In genomic region chr1:94110946-94111740, GRCh38 we compare ENCODE assay signal across 21 cellular contexts. TPM values are rescaled to one million over a fixed set of nuclear protein-coding genes. Genes with fewer than 3 reads are reported as not detected.
A peak's percentile ranks its signal among the peaks of the same experiment; 100 is the strongest.
DNase-seq lines count a peak whose midpoint lies in the region; ATAC-seq, FAIRE-seq and TF ChIP-seq lines count a peak whose summit lies in the region.
"Had no signal": no experiment of that assay in that cellular context is flagged by ENCODE, and none has a peak within 500 bp of the region (broad histone marks: within the 10 kb centered on the region; RNA-seq: fewer than 3 reads in every experiment).

No MANE protein-coding gene starts in this region.

- H3K36me3 ChIP-seq in heart left ventricle (no peaks in the 10 kb centered on the region), H1 (ENCODE audit: control insufficient read depth in 2 of 4, insufficient read depth in 4 of 4, low read length in 3 of 4) (no peaks in the 10 kb centered on the region), neural progenitor cell (no peaks in the 10 kb centered on the region), GM23248 (ENCODE audit: low read depth) (no peaks in the 10 kb centered on the region)
- H3K36me3 ChIP-seq: BE2C had no signal

- H4K91ac ChIP-seq in H1 (replicated peaks; ENCODE audit: insufficient read length, low read length) = no peak overlapping the region

- H3K23me2 ChIP-seq in H1 (ENCODE audit: low read depth, low read length) = no peaks in the 10 kb centered on the region

- H4K8ac ChIP-seq in H1 (ENCODE audit: extremely low read depth, insufficient read depth, low read length) = no peak overlapping the region

- peaks cover 10% of the 10 kb centered on the region for H3K27me3 Mint-ChIP-seq in neural progenitor cell (ENCODE audit: insufficient read depth, low read depth)
- H3K27me3 Mint-ChIP-seq in activated naive CD4-positive, alpha-beta T cell treated with anti-CD3 and anti-CD28 coated beads, Interleukin-2, amount 10 ng/mL, durations not matched to agents 7 days and 5 days = peaks cover 32% of the 10 kb centered on the region

- H2AFZ ChIP-seq in H1 (ENCODE audit: low read length) = no peak overlapping the region
- H2AFZ ChIP-seq in neural progenitor cell (replicated peaks) = no peak overlapping the region
- no peak overlapping the region for H2AFZ ChIP-seq in GM23248

- H2BK12ac ChIP-seq in H1 (ENCODE audit: low read depth, low read length) = no peak overlapping the region

- TF ChIP-seq CTCF in heart left ventricle (IDR thresholded peaks at IDR 0.05) = no peak
- no peak for TF ChIP-seq CTCF in H1 (IDR thresholded peaks at IDR 0.05; ENCODE audit: control extremely low read depth in 1 of 3, insufficient read depth in 1 of 3, low read depth in 1 of 3, low read length in 3 of 3)
- no peak for TF ChIP-seq CTCF in neural progenitor cell (IDR thresholded peaks at IDR 0.05)
- TF ChIP-seq CTCF in coronary artery (IDR thresholded peaks at IDR 0.05) = no peak

- peaks cover 1% of the 10 kb centered on the region for H3K36me3 Mint-ChIP-seq in neural progenitor cell
- H3K36me3 Mint-ChIP-seq in activated naive CD4-positive, alpha-beta T cell treated with anti-CD3 and anti-CD28 coated beads, Interleukin-2, amount 10 ng/mL, durations not matched to agents 7 days and 5 days = no peaks in the 10 kb centered on the region

- H2BK5ac ChIP-seq in H1 (ENCODE audit: low read depth, low read length) = no peak overlapping the region; the same call in 1 of the 2 replicates

- no peak for ATAC-seq in heart left ventricle
- ATAC-seq: Right ventricle myocardium inferior had no signal

- no peak overlapping the region for H3K14ac ChIP-seq in H1 (ENCODE audit: insufficient read length)

- H3K79me1 ChIP-seq in H1 (ENCODE audit: low read depth, low read length) = no peaks in the 10 kb centered on the region

- 86 to 92% (median 89%) methylated on average over 10 of the region's 10 CpGs for WGBS in heart left ventricle, 4 donors
- WGBS in H1 (ENCODE audit: extremely low coverage in 1 of 2, insufficient coverage in 1 of 2, insufficient read length in 1 of 2, insufficient replicate concordance in 2 of 2, low coverage in 1 of 2, low lambda C conversion rate in 2 of 2, missing lambda C conversion rate in 1 of 2), 2 experiments = 87% methylated on average over 10 of the region's 10 CpGs; no CpG with 5 or more reads in 1 of the 2 experiments
- 72 to 73% methylated on average over 10 of the region's 10 CpGs for WGBS in GM23248 (ENCODE audit: low coverage in 1 of 2, low lambda C conversion rate in 2 of 2, missing lambda C conversion rate in 2 of 2), 2 experiments

- H4K5ac ChIP-seq in H1 (ENCODE audit: insufficient read length, low read depth, low read length) = no peak overlapping the region

- POLR2A ChIA-PET in H1 (lab: Charles Lee; ENCODE audit: partially characterized antibody) = no interaction called here

- no peak overlapping the region for H3K23ac ChIP-seq in H1 (ENCODE audit: insufficient read length)

- H3K4me2 ChIP-seq in H1 (ENCODE audit: insufficient read depth in 1 of 2, low read depth in 2 of 2, low read length in 2 of 2) = no peak overlapping the region
- H3K4me2 ChIP-seq in neural progenitor cell = no peak overlapping the region
- no peak overlapping the region for H3K4me2 ChIP-seq in GM23248 (ENCODE audit: unreplicated experiment)

- H3K18ac ChIP-seq in H1 (ENCODE audit: extremely low read depth, low read length) = no peak overlapping the region

- peaks cover 50% of the 10 kb centered on the region for H3K4me1 Mint-ChIP-seq in neural progenitor cell
- H3K4me1 Mint-ChIP-seq in activated naive CD4-positive, alpha-beta T cell treated with anti-CD3 and anti-CD28 coated beads, Interleukin-2, amount 10 ng/mL, durations not matched to agents 7 days and 5 days = peaks cover 4% of the 10 kb centered on the region

- CTCF ChIA-PET in H1 (lab: Charles Lee; ENCODE audit: partially characterized antibody) = interaction anchor here (0.6 to 1.9 kb wide), 5 partner anchors 9 to 85 kb away, joined by 3 to 12 read pairs (median 4); no protein-coding TSS in a partner anchor
- CTCF ChIA-PET in activated naive CD4-positive, alpha-beta T cell treated with anti-CD3 and anti-CD28 coated beads, Interleukin-2, amount 10 ng/mL, durations not matched to agents 7 days and 5 days (lab: Charles Lee) = no interaction called here

- DNase-seq in cardiac septum (ENCODE audit: low spot score) = peak; percentile 55
- no peak for DNase-seq in heart left ventricle
- no peak for DNase-seq in H1 (ENCODE audit: low read depth in 1 of 2, low spot score in 2 of 2)
- no peak for DNase-seq in neural progenitor cell (ENCODE audit: low spot score)
- no peak for DNase-seq in germinal center (ENCODE audit: low spot score)
- no peak for DNase-seq in activated naive CD4-positive, alpha-beta T cell treated with anti-CD3 and anti-CD28 coated beads, Interleukin-2, amount 10 ng/mL, durations not matched to agents 7 days and 5 days
- DNase-seq in coronary artery (ENCODE audit: low spot score) = no peak
- no peak for DNase-seq in GM23248
- DNase-seq: 8988T, BE2C, DND-41, GDM1, IMR-90, MV-4-11, NCI-H1436 treated with DMSO at 0.1 percent for 48 hours, NCI-H2081, NCI-H510A, NCI-H774 had no signal

- no peak for FAIRE-seq in H1 (lab: Jason Lieb, UNC)
- FAIRE-seq: GM12891, GM18507 had no signal

- peak overlapping the region; percentile 80 for H3K27ac Mint-ChIP-seq in neural progenitor cell
- H3K27ac Mint-ChIP-seq in activated naive CD4-positive, alpha-beta T cell treated with anti-CD3 and anti-CD28 coated beads, Interleukin-2, amount 10 ng/mL, durations not matched to agents 7 days and 5 days = no peak overlapping the region

- no peak overlapping the region for H3K4ac ChIP-seq in H1 (replicated peaks; ENCODE audit: insufficient read length, low read depth, low read length)

- H2BK15ac ChIP-seq in H1 (ENCODE audit: low read length) = peak overlapping the region; percentile 32; the same call in 1 of the 2 replicates

- intact Hi-C loops in cardiac septum (cut with DNase I) = no loop called here
- intact Hi-C loops in heart left ventricle (cut with DNase I) = no loop called here

- TF ChIP-seq POLR2A in heart left ventricle (IDR thresholded peaks at IDR 0.05) (no peak), H1 (IDR thresholded peaks at IDR 0.05; ENCODE audit: control extremely low read depth in 1 of 2, low read depth in 2 of 2, low read length in 2 of 2) (no peak)

- peaks cover 0 to 59% (median 0%) of the 10 kb centered on the region in 9 donors for H3K27me3 ChIP-seq in heart left ventricle
- peaks cover 10 to 29% (median 21%) of the 10 kb centered on the region in 4 experiments for H3K27me3 ChIP-seq in H1 (replicated peaks in 1 of 4; ENCODE audit: control insufficient read depth in 3 of 4, extremely low read depth in 1 of 4, insufficient read depth in 3 of 4, low read length in 3 of 4)
- H3K27me3 ChIP-seq in neural progenitor cell = peaks cover 43% of the 10 kb centered on the region
- H3K27me3 ChIP-seq in GM23248 (replicated peaks; ENCODE audit: insufficient read depth) = no peaks in the 10 kb centered on the region
- H3K27me3 ChIP-seq: BE2C had no signal

- in situ Hi-C loops in GM23248 (cut with MboI) = no loop called here

- H3K4me1 ChIP-seq in heart left ventricle (peaks cover 0 to 13% (median 0%) of the 10 kb centered on the region in 12 donors), H1 (replicated peaks in 1 of 4; ENCODE audit: control insufficient read depth in 3 of 4, insufficient read depth in 4 of 4, low read length in 3 of 4) (peaks cover 0 to 8% (median 7%) of the 10 kb centered on the region in 4 experiments; a peak in 6 of 7 replicates), neural progenitor cell (peaks cover 20% of the 10 kb centered on the region), GM23248 (ENCODE audit: insufficient read depth) (peaks cover 2% of the 10 kb centered on the region; the same call in 1 of the 2 replicates)
- H3K4me1 ChIP-seq: BE2C had no signal

- H3K56ac ChIP-seq in H1 (replicated peaks; ENCODE audit: insufficient read length, low read depth, low read length) = no peak overlapping the region

- H2BK120ac ChIP-seq in H1 (replicated peaks; ENCODE audit: low read depth, low read length) = no peak overlapping the region

- H3K79me2 ChIP-seq in H1 (ENCODE audit: control insufficient read depth in 1 of 2, insufficient read depth in 2 of 2, low read length in 2 of 2) (no peaks in the 10 kb centered on the region), neural progenitor cell (ENCODE audit: low read depth) (no peaks in the 10 kb centered on the region), GM23248 (ENCODE audit: insufficient read depth) (no peaks in the 10 kb centered on the region)

- H3K9me3 Mint-ChIP-seq in neural progenitor cell = peaks cover 10% of the 10 kb centered on the region
- H3K9me3 Mint-ChIP-seq in activated naive CD4-positive, alpha-beta T cell treated with anti-CD3 and anti-CD28 coated beads, Interleukin-2, amount 10 ng/mL, durations not matched to agents 7 days and 5 days = no peaks in the 10 kb centered on the region

- no peaks in the 10 kb centered on the region for H3F3A ChIP-seq in neural progenitor cell (ENCODE audit: low read depth)
- no peaks in the 10 kb centered on the region for H3F3A ChIP-seq in GM23248 (ENCODE audit: insufficient read depth)

- H2BK20ac ChIP-seq in H1 (ENCODE audit: low read length) = peak overlapping the region; percentile 62

- H2AK5ac ChIP-seq in H1 (ENCODE audit: low read depth, low read length) = no peak overlapping the region

- no peaks in the 10 kb centered on the region for H3K9me2 ChIP-seq in GM23248 (ENCODE audit: insufficient read depth)

- H4K20me1 ChIP-seq in H1 (replicated peaks in 1 of 2; ENCODE audit: control insufficient read depth in 1 of 2, insufficient read depth in 2 of 2, low read length in 2 of 2) = no peaks in the 10 kb centered on the region
- H4K20me1 ChIP-seq in neural progenitor cell (ENCODE audit: low read depth) = no peaks in the 10 kb centered on the region
- no peaks in the 10 kb centered on the region for H4K20me1 ChIP-seq in GM23248 (ENCODE audit: insufficient read depth)

- TF ChIP-seq RAD21 in H1 (IDR thresholded peaks at IDR 0.05 in 1 of 2, conservative IDR thresholded peaks at IDR 0.05 in 1 of 2; ENCODE audit: low read depth in 2 of 2, low read length in 2 of 2) = no peak

- no peak overlapping the region for H3K9ac ChIP-seq in H1 (replicated peaks in 1 of 4; ENCODE audit: extremely low read depth in 1 of 4, low read depth in 3 of 4, low read length in 3 of 4)
- no peak overlapping the region for H3K9ac ChIP-seq in neural progenitor cell
- no peak overlapping the region for H3K9ac ChIP-seq in GM23248

- no peak for TF ChIP-seq EP300 in H1 (IDR thresholded peaks at IDR 0.05; ENCODE audit: borderline replicate concordance in 1 of 2, low read depth in 2 of 2, low read length in 2 of 2)

- H3K4me3 ChIP-seq in heart left ventricle = no peak overlapping the region
- no peak overlapping the region for H3K4me3 ChIP-seq in H1 (ENCODE audit: extremely low read depth in 1 of 4, insufficient read depth in 2 of 4, low read depth in 3 of 4, low read length in 4 of 4)
- H3K4me3 ChIP-seq in neural progenitor cell = no peak overlapping the region
- no peak overlapping the region for H3K4me3 ChIP-seq in coronary artery
- H3K4me3 ChIP-seq in GM23248 = no peak overlapping the region

- H3K9me3 ChIP-seq in heart left ventricle (no peaks in the 10 kb centered on the region), H1 (ENCODE audit: insufficient read depth in 2 of 2, low read depth in 1 of 2, low read length in 1 of 2) (no peaks in the 10 kb centered on the region), neural progenitor cell (ENCODE audit: low read depth) (no peaks in the 10 kb centered on the region), GM23248 (ENCODE audit: low read depth) (no peaks in the 10 kb centered on the region)
- H3K9me3 ChIP-seq: BE2C had no signal

- H3K27ac ChIP-seq in heart left ventricle (no peak overlapping the region), H1 (ENCODE audit: low read depth, low read length) (no peak overlapping the region), neural progenitor cell (no peak overlapping the region), coronary artery (no peak overlapping the region), GM23248 (no peak overlapping the region)

- no peak overlapping the region for H3K4me3 Mint-ChIP-seq in neural progenitor cell
- no peak overlapping the region for H3K4me3 Mint-ChIP-seq in activated naive CD4-positive, alpha-beta T cell treated with anti-CD3 and anti-CD28 coated beads, Interleukin-2, amount 10 ng/mL, durations not matched to agents 7 days and 5 days

RNA-seq across cellular contexts. Expression of gene ABCA4, which starts 9.8 kb away (rescaled TPM):
- total RNA-seq in cardiac septum (0.19 TPM), heart left ventricle (under 1 TPM in 7 of 9 donors, not detected in 2; 0.13 to 0.37 (median 0.24) TPM), neural progenitor cell (ENCODE audit: low replicate concordance) (0.87 and 1.2 TPM in 2 replicates)
- polyA plus RNA-seq in heart left ventricle (under 1 TPM; 0.04 to 0.08 TPM), H1 (2011; rRNA removed) (0.06 TPM in 2 replicates), GM23248 (2016; fragmentation: Nextera tagmentation; extraction: Ambion mirVana) (0.20 and 0.25 TPM in 2 replicates)
- total RNA-seq in H1 (2021; fragmentation: NEBNext Ultra II Directional; extraction: Animal tissue kit (Norgen Biotek cat#: 25700)) = not detected in 2 replicates
- 0.06 TPM for polyA plus RNA-seq in H1 (2011; cell fraction: cytosol; rRNA removed)
- 0.50 TPM for polyA plus RNA-seq in H1 (2011; cell fraction: nucleus; rRNA removed)
- 0.12 to 0.62 TPM (median 0.24 TPM) in 4 replicates for polyA plus RNA-seq in H1 (2012, experiment 1 of 2)
- not detected for polyA plus RNA-seq in H1 (2012, experiment 2 of 2)
- 0.06 TPM for polyA plus RNA-seq in H1 (2013, experiment 1 of 2)
- polyA plus RNA-seq in H1 (2013, experiment 2 of 2) = 0.07 TPM
- 0.02 and 0.03 TPM in 2 replicates for polyA minus RNA-seq in H1 (2011; rRNA and poly(A)+ RNA removed)
- not detected for polyA minus RNA-seq in H1 (2011; cell fraction: cytosol; rRNA and poly(A)+ RNA removed)
- not detected for polyA minus RNA-seq in H1 (2011; cell fraction: nucleus; rRNA and poly(A)+ RNA removed)
- total RNA-seq in GM23248 (2014; rRNA removed; shearing (Covaris generic)) = 0.63 and 3.7 TPM in 2 replicates
